In genomic region chr16:86337581-86338402, GRCh38 we compare ENCODE assay signal across 22 cellular contexts.
"Had no signal": no experiment of that assay in that cellular context is flagged by ENCODE, and none has a peak within 500 bp of the region (broad histone marks: within the 10 kb centered on the region; RNA-seq: fewer than 3 reads in every experiment).

No MANE protein-coding gene starts in this region.

- H3K79me2 ChIP-seq: parathyroid adenoma had no signal

- H3K4me1 ChIP-seq: parathyroid adenoma, vagina had no signal

- H3K9me3 ChIP-seq: esophagus muscularis mucosa, neutrophil, tibial artery, vagina had no signal

- ATAC-seq: activated naive CD8-positive, alpha-beta T cell treated with anti-CD3 and anti-CD28 coated beads, Interleukin-2, amount 50 U/mL, for 24 hours; left ventricle myocardium superior; naive thymus-derived CD4-positive, alpha-beta T cell; T-cell had no signal

- H3K27ac Mint-ChIP-seq: activated CD4-positive, alpha-beta T cell treated with anti-CD3 and anti-CD28 coated beads, Interleukin-2, amount 10 ng/mL, durations not matched to agents 7 days and 5 days; activated naive CD4-positive, alpha-beta T cell treated with anti-CD3 and anti-CD28 coated beads, Interleukin-2, amount 10 ng/mL, durations not matched to agents 7 days and 5 days; activated naive CD8-positive, alpha-beta T cell treated with anti-CD3 and anti-CD28 coated beads, Interleukin-2, amount 50 U/mL, for 24 hours; memory B cell; naive thymus-derived CD4-positive, alpha-beta T cell; T-cell had no signal

- H3K4me1 Mint-ChIP-seq: activated CD4-positive, alpha-beta T cell treated with anti-CD3 and anti-CD28 coated beads, Interleukin-2, amount 10 ng/mL, durations not matched to agents 7 days and 5 days; activated naive CD4-positive, alpha-beta T cell treated with anti-CD3 and anti-CD28 coated beads, Interleukin-2, amount 10 ng/mL, durations not matched to agents 7 days and 5 days; central memory CD8-positive, alpha-beta T cell; memory B cell; T-cell had no signal

- H3K36me3 ChIP-seq: brain microvascular endothelial cell, esophagus muscularis mucosa, neutrophil, tibial artery, vagina had no signal

- H3K9ac ChIP-seq: parathyroid adenoma had no signal

- DNase-seq: activated CD4-positive, alpha-beta T cell treated with anti-CD3 and anti-CD28 coated beads, Interleukin-2, amount 10 ng/mL, durations not matched to agents 7 days and 5 days; activated CD8-positive, alpha-beta memory T cell treated with anti-CD3 and anti-CD28 coated beads, Interleukin-2, amount 50 U/mL, for 4 hours; activated effector memory CD4-positive, alpha-beta T cell treated with Interleukin-2 at 50 U/mL for 16 hours; activated naive CD4-positive, alpha-beta T cell treated with anti-CD3 and anti-CD28 coated beads, Interleukin-2, amount 10 ng/mL, durations not matched to agents 7 days and 5 days; activated naive CD8-positive, alpha-beta T cell treated with anti-CD3 and anti-CD28 coated beads, Interleukin-2, amount 50 U/mL, for 24 hours; activated T-cell treated with anti-CD3 and anti-CD28 coated beads, Interleukin-2, amount 50 U/mL, for 48 hours; anterior cingulate cortex; brain microvascular endothelial cell; cortex of kidney; left ventricle myocardium superior; naive thymus-derived CD4-positive, alpha-beta T cell; stimulated activated CD8-positive, alpha-beta memory T cell treated with anti-CD3 and anti-CD28 coated beads, Interleukin-4, amount 100 ng/mL, for 48 hours; stimulated activated naive CD4-positive, alpha-beta T cell treated with Interleukin-2 at 50 U/mL for 16 hours; T-cell; T-helper 9 cell; tibial artery had no signal

- H2AFZ ChIP-seq: parathyroid adenoma had no signal

- H3K36me3 Mint-ChIP-seq: activated naive CD4-positive, alpha-beta T cell treated with anti-CD3 and anti-CD28 coated beads, Interleukin-2, amount 10 ng/mL, durations not matched to agents 7 days and 5 days; naive thymus-derived CD4-positive, alpha-beta T cell; T-cell had no signal

- H3K27ac ChIP-seq: brain microvascular endothelial cell, esophagus muscularis mucosa, neutrophil, parathyroid adenoma, tibial artery, vagina had no signal

- H3K4me3 ChIP-seq: esophagus muscularis mucosa, tibial artery, vagina had no signal

- H3K27me3 ChIP-seq: vagina had no signal

- H3K9me3 Mint-ChIP-seq: activated CD4-positive, alpha-beta T cell treated with anti-CD3 and anti-CD28 coated beads, Interleukin-2, amount 10 ng/mL, durations not matched to agents 7 days and 5 days; activated naive CD8-positive, alpha-beta T cell treated with anti-CD3 and anti-CD28 coated beads, Interleukin-2, amount 50 U/mL, for 24 hours; T-cell had no signal

- H3K4me3 Mint-ChIP-seq: activated CD4-positive, alpha-beta T cell treated with anti-CD3 and anti-CD28 coated beads, Interleukin-2, amount 10 ng/mL, durations not matched to agents 7 days and 5 days; activated naive CD4-positive, alpha-beta T cell treated with anti-CD3 and anti-CD28 coated beads, Interleukin-2, amount 10 ng/mL, durations not matched to agents 7 days and 5 days; activated naive CD8-positive, alpha-beta T cell treated with anti-CD3 and anti-CD28 coated beads, Interleukin-2, amount 50 U/mL, for 24 hours; central memory CD8-positive, alpha-beta T cell; memory B cell; naive thymus-derived CD4-positive, alpha-beta T cell; T-cell had no signal
